22 cellular contexts compared by ENCODE assay signal in genomic region chr10:116097239-116097751, GRCh38.
DNase-seq lines count a peak whose midpoint lies in the region; ATAC-seq and TF ChIP-seq lines count a peak whose summit lies in the region.
"Had no signal": no experiment of that assay in that cellular context is flagged by ENCODE, and none has a peak within 500 bp of the region (broad histone marks: within the 10 kb centered on the region; RNA-seq: fewer than 3 reads in every experiment).

No MANE protein-coding gene starts in this region.

- DNase-seq in Ammon's horn (ENCODE audit: low spot score) (peak; percentile 78), SJCRH30 (peak; percentile 95), head of caudate nucleus (peak in 41 of 42 donors; percentile 13 to 78 (median 50)), neural crest cell (ENCODE audit: low read depth, low spot score) (no peak), KG1 (lab: John Stamatoyannopoulos, UW) (no peak)
- DNase-seq: gastrocnemius medialis; Kasumi-1; left lung; NCI-H1092; NCI-H69; SIG-M5; small intestine; stimulated activated CD4-positive, alpha-beta T cell treated with anti-CD3 and anti-CD28 coated beads, Interleukin-2, amount 100 ng/mL, for 48 hours; stimulated activated naive CD8-positive, alpha-beta T cell treated with anti-CD3 and anti-CD28 coated beads, Interleukin-15, amount 100 ng/mL, for 72 hours had no signal

- H3K27me3 ChIP-seq in SJCRH30: no peaks in the 10 kb centered on the region
- H3K27me3 ChIP-seq: BLaER1, gastrocnemius medialis, left lung, upper lobe of left lung had no signal

- ATAC-seq in GM18873 (IDR thresholded peaks at IDR 0.05; ENCODE audit: low FRiP score, unreplicated experiment): no peak
- no peak for ATAC-seq in HG03469 (IDR thresholded peaks at IDR 0.05; ENCODE audit: unreplicated experiment)
- no peak for ATAC-seq in GM19035 (IDR thresholded peaks at IDR 0.05; ENCODE audit: unreplicated experiment)
- ATAC-seq: activated T-helper 17 cell treated with anti-CD3 and anti-CD28 coated beads, Interleukin-2, amount 50 U/mL, for 72 hours; gastrocnemius medialis; left lung; stimulated activated naive CD8-positive, alpha-beta T cell treated with anti-CD3 and anti-CD28 coated beads, Interleukin-15, amount 100 ng/mL, for 72 hours had no signal

- peaks cover 50% of the 10 kb centered on the region for H3K4me1 Mint-ChIP-seq in neural crest cell
- H3K4me1 Mint-ChIP-seq: activated T-helper 17 cell treated with anti-CD3 and anti-CD28 coated beads, Interleukin-2, amount 50 U/mL, for 72 hours; stimulated activated naive CD8-positive, alpha-beta T cell treated with anti-CD3 and anti-CD28 coated beads, Interleukin-15, amount 100 ng/mL, for 72 hours had no signal

- H3K9me3 ChIP-seq in SJCRH30 (replicated peaks): no peaks in the 10 kb centered on the region
- H3K9me3 ChIP-seq: gastrocnemius medialis, left lung, upper lobe of left lung had no signal

- H3K27ac Mint-ChIP-seq in neural crest cell (ENCODE audit: unreplicated experiment): peak overlapping the region; percentile 53
- H3K27ac Mint-ChIP-seq: activated T-helper 17 cell treated with anti-CD3 and anti-CD28 coated beads, Interleukin-2, amount 50 U/mL, for 72 hours; dendritic cell treated with granulocyte-macrophage colony-stimulating factor and Interleukin-4, amounts not matched to agents 40 ng/mL and 50 ng/mL, for 4 days; stimulated activated naive CD8-positive, alpha-beta T cell treated with anti-CD3 and anti-CD28 coated beads, Interleukin-15, amount 100 ng/mL, for 72 hours had no signal

- H3K36me3 ChIP-seq in SJCRH30: no peaks in the 10 kb centered on the region
- H3K36me3 ChIP-seq: BLaER1, gastrocnemius medialis, left lung, upper lobe of left lung had no signal

- peaks cover 15% of the 10 kb centered on the region for H3K36me3 Mint-ChIP-seq in neural crest cell (ENCODE audit: low read depth)

- H3K9me3 Mint-ChIP-seq in neural crest cell: no peaks in the 10 kb centered on the region
- H3K9me3 Mint-ChIP-seq: dendritic cell treated with granulocyte-macrophage colony-stimulating factor and Interleukin-4, amounts not matched to agents 40 ng/mL and 50 ng/mL, for 4 days had no signal

- intact Hi-C loops in head of caudate nucleus (cut with DNase I): no loop called here

- TF ChIP-seq CTCF in neural crest cell (conservative IDR thresholded peaks at IDR 0.05): no peak

- peak overlapping the region; percentile 68 for H3K27ac ChIP-seq in SJCRH30
- H3K27ac ChIP-seq: BLaER1, gastrocnemius medialis, left lung, parathyroid adenoma, upper lobe of left lung had no signal

- no peaks in the 10 kb centered on the region for H3K27me3 Mint-ChIP-seq in neural crest cell (ENCODE audit: low read depth)
- H3K27me3 Mint-ChIP-seq: activated T-helper 17 cell treated with anti-CD3 and anti-CD28 coated beads, Interleukin-2, amount 50 U/mL, for 72 hours; dendritic cell treated with granulocyte-macrophage colony-stimulating factor and Interleukin-4, amounts not matched to agents 40 ng/mL and 50 ng/mL, for 4 days had no signal

- peaks cover 17% of the 10 kb centered on the region for H3K4me1 ChIP-seq in SJCRH30
- H3K4me1 ChIP-seq: BLaER1, left lung, parathyroid adenoma, upper lobe of left lung had no signal

- peak overlapping the region; percentile 48 for H3K4me3 ChIP-seq in SJCRH30
- H3K4me3 ChIP-seq: BLaER1, gastrocnemius medialis, left lung, upper lobe of left lung had no signal

- H3K4me3 Mint-ChIP-seq in neural crest cell: no peak overlapping the region
- H3K4me3 Mint-ChIP-seq: activated T-helper 17 cell treated with anti-CD3 and anti-CD28 coated beads, Interleukin-2, amount 50 U/mL, for 72 hours; dendritic cell treated with granulocyte-macrophage colony-stimulating factor and Interleukin-4, amounts not matched to agents 40 ng/mL and 50 ng/mL, for 4 days; stimulated activated naive CD8-positive, alpha-beta T cell treated with anti-CD3 and anti-CD28 coated beads, Interleukin-15, amount 100 ng/mL, for 72 hours had no signal

Comparison
In these comparisons a context has a peak if more than half of its experiments do, and no peak if none do; other contexts are left out.
1. DNase-seq: peak in Ammon's horn (single experiment), SJCRH30 (2 of 2) and head of caudate nucleus (41 of 42); none in neural crest cell (single experiment) and KG1 (single experiment).